8 cellular contexts compared by ENCODE assay signal in genomic region chr11:18321991-18322711, GRCh38. TPM values are rescaled to one million over a fixed set of nuclear protein-coding genes. Genes with fewer than 3 reads are reported as not detected.
A peak's percentile ranks its signal among the peaks of the same experiment; 100 is the strongest.
DNase-seq lines count a peak whose midpoint lies in the region; ATAC-seq and TF ChIP-seq lines count a peak whose summit lies in the region.

TSS of gene GTF2H1 (plus strand) at chr11:18322567. CDS start at chr11:18333075, 10,508 bp downstream.
TSS of gene HPS5 (minus strand) at chr11:18322140. CDS start at chr11:18317858, 4,282 bp downstream.

- peak; percentile 96 for DNase-seq in GM13976 (ENCODE audit: low spot score)
- peak; percentile 94 for DNase-seq in NCI-H146 treated with DMSO at 0.1 percent for 48 hours (lab: John Stamatoyannopoulos, UW; ENCODE audit: unreplicated experiment)
- DNase-seq in amniotic stem cell (lab: John Stamatoyannopoulos, UW): peak; percentile 97
- peak; percentile 97 for DNase-seq in left cardiac atrium
- DNase-seq in progenitor cell of endocrine pancreas (ENCODE audit: low spot score, unreplicated experiment): peak; percentile 84
- peak; percentile 97 for DNase-seq in ureter (ENCODE audit: low spot score)

- intact Hi-C loops in T-helper 1 cell treated with Interleukin-12 subunit alpha and Interleukin-12 subunit beta and Interleukin-4 antibody, amounts not matched to agents 30 ng/mL and 1 ng/mL, for 36 hours (cut with micrococcal nuclease): loop anchor here (1.0 to 10.0 kb wide), 16 partner anchors 8 to 1583 kb away; partner anchors contain the start of genes C11orf58, E2F8, IGSF22 and NUCB2
- intact Hi-C loops in left cardiac atrium (cut with DNase I): loop anchor here in 1 of 2 donors (5.0 to 10.0 kb wide), 2 partner anchors 75 to 203 kb away; partner anchors contain the start of gene TSG101

- ATAC-seq in HG02870 (IDR thresholded peaks at IDR 0.05; ENCODE audit: unreplicated experiment): peak; percentile 84
- ATAC-seq in left cardiac atrium: peak; percentile 99

- H3K9me3 Mint-ChIP-seq in progenitor cell of endocrine pancreas (ENCODE audit: low read depth): no peaks in the 10 kb centered on the region

- H3K27ac Mint-ChIP-seq in progenitor cell of endocrine pancreas: peak within 1 kb of the TSS; percentile 100

- H3K27me3 Mint-ChIP-seq in progenitor cell of endocrine pancreas: no peaks in the 10 kb centered on the region

- peaks cover 44% of the 10 kb centered on the region for H3K4me1 Mint-ChIP-seq in progenitor cell of endocrine pancreas (ENCODE audit: low read depth)

- no peak for TF ChIP-seq CTCF in GM13976 (IDR thresholded peaks at IDR 0.05; ENCODE audit: borderline replicate concordance, control extremely low read depth, extremely low read depth, insufficient read depth, missing control alignments)
- TF ChIP-seq CTCF in progenitor cell of endocrine pancreas (IDR thresholded peaks at IDR 0.05; ENCODE audit: unreplicated experiment): no peak

- peak within 1 kb of the TSS; percentile 98 for H3K4me3 Mint-ChIP-seq in progenitor cell of endocrine pancreas (ENCODE audit: low read depth)

- in situ Hi-C loops in GM13976 (cut with MboI; ENCODE audit: low sequenced_read_pairs, unreplicated experiment): no loop called here

- peaks cover 2% of the 10 kb centered on the region for H3K36me3 Mint-ChIP-seq in progenitor cell of endocrine pancreas (ENCODE audit: insufficient read depth)

RNA-seq across cellular contexts. Expression of gene GTF2H1, which starts in this region (rescaled TPM):
- 62.9 and 63.1 TPM in 2 replicates for total RNA-seq in T-helper 1 cell treated with Interleukin-12 subunit alpha and Interleukin-12 subunit beta and Interleukin-4 antibody, amounts not matched to agents 30 ng/mL and 1 ng/mL, for 36 hours
- total RNA-seq in left cardiac atrium (10 to 100 TPM; 22.2 to 22.4 TPM), progenitor cell of endocrine pancreas (43.9 and 45.4 TPM in 2 replicates), ureter (61.4 TPM)

RNA-seq across cellular contexts. Expression of gene HPS5, which starts in this region (rescaled TPM):
- total RNA-seq in T-helper 1 cell treated with Interleukin-12 subunit alpha and Interleukin-12 subunit beta and Interleukin-4 antibody, amounts not matched to agents 30 ng/mL and 1 ng/mL, for 36 hours: 21.8 and 23.3 TPM in 2 replicates
- 10 to 100 TPM; 10.8 to 12.7 TPM for total RNA-seq in left cardiac atrium
- 17.6 and 18.6 TPM in 2 replicates for total RNA-seq in progenitor cell of endocrine pancreas
- total RNA-seq in ureter: 18.1 TPM

Comparison
In these comparisons a context has a peak if more than half of its experiments do, and no peak if none do; other contexts are left out.
1. Peak in every context shown above with its lines: DNase-seq and ATAC-seq.